In the genomic region with DNA sequence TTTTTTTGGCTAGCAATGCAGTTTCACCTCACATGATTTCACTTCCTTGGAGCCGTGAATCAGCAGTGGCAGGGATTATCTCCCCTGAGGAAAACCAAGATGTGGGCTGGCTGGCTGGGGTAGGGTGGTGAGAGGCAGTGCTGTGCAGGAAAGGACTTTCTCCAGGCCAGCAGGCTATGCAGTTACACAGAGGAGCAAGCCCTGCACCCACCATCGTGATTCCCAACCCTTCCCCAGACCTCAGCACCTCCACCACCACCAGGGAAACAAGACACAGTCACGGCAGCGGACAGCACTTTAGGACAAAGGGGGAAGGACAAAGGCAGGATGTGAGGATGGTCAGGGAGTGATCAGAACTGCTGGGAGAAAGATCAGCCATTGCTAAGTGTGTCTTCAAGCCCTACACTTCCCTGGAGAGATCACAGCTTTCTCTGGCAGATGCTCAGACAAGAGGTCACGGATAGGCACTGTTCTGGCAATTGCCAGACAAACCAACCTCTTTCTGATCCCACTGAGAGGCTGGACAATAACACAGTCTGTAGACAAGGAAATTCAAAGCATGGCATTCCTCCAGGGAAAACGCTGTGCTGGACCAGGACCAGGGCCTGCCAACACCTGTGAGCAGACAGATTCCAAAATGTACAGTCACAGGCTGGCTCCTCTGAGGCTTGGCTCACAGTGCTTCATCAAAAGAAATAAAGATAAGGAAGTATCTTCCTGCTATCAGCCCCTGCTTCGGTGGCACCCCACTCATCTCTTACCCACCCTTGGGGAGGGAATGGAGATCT, we compare ENCODE assay signal across 11 cellular contexts.
A peak's percentile ranks its signal among the peaks of the same experiment; 100 is the strongest.
DNase-seq lines count a peak whose midpoint lies in the region; FAIRE-seq and TF ChIP-seq lines count a peak whose summit lies in the region.
"Had no signal": no experiment of that assay in that cellular context is flagged by ENCODE, and none has a peak within 500 bp of the region (broad histone marks: within the 10 kb centered on the region; RNA-seq: fewer than 3 reads in every experiment).

No MANE protein-coding gene starts in this region.

- no peak overlapping the region for H2BK5ac ChIP-seq in neuronal stem cell (ENCODE audit: low read length)

- H3K4me1 ChIP-seq in fibroblast of lung (ENCODE audit: control insufficient read depth, extremely low read depth, insufficient read depth, low read length) (peaks cover 9% of the 10 kb centered on the region), neuronal stem cell (ENCODE audit: control insufficient read depth in 2 of 2, insufficient read depth in 1 of 2, low read depth in 1 of 2, low read length in 2 of 2) (peaks cover 3 to 6% of the 10 kb centered on the region in 2 donors), colonic mucosa (no peaks in the 10 kb centered on the region), kidney (ENCODE audit: control insufficient read depth in 1 of 2, insufficient read depth in 1 of 2, low read depth in 1 of 2, low read length in 2 of 2) (no peaks in the 10 kb centered on the region)
- H3K4me1 ChIP-seq: adrenal gland had no signal

- CTCF ChIA-PET in RWPE1 (lab: Yijun Ruan, JAX), result no interaction called here

- H3K4me1 Mint-ChIP-seq in T-helper 2 cell treated with Interferon-gamma antibody and Interleukin-4, amounts not matched to agents 5 μg/mL and 100 μg/mL, for 36 hours (ENCODE audit: low read depth), result no peaks in the 10 kb centered on the region

- H3K4ac ChIP-seq in neuronal stem cell (ENCODE audit: low read length), result no peak overlapping the region

- no peaks in the 10 kb centered on the region for H3K27me3 Mint-ChIP-seq in T-helper 2 cell treated with Interferon-gamma antibody and Interleukin-4, amounts not matched to agents 5 μg/mL and 100 μg/mL, for 36 hours (ENCODE audit: low read depth)

- H3K18ac ChIP-seq in neuronal stem cell (ENCODE audit: low read length), result peak overlapping the region; percentile 78

- intact Hi-C loops in colonic mucosa (cut with DNase I) (loop anchor here (10.0 kb wide), 1 partner anchor 123 kb away; no protein-coding TSS in a partner anchor), kidney (cut with DNase I) (no loop called here)

- POLR2A ChIA-PET in RWPE1 (lab: Yijun Ruan, JAX; ENCODE audit: low non-redundant PET), result no interaction called here

- H3K4me2 ChIP-seq in fibroblast of lung (ENCODE audit: extremely low read depth, insufficient read depth, low read length) (no peak overlapping the region), neuronal stem cell (ENCODE audit: insufficient read depth, low read length, poor library complexity, severe bottlenecking) (no peak overlapping the region)

- H3K36me3 Mint-ChIP-seq in T-helper 2 cell treated with Interferon-gamma antibody and Interleukin-4, amounts not matched to agents 5 μg/mL and 100 μg/mL, for 36 hours (ENCODE audit: low read depth), result no peaks in the 10 kb centered on the region

- H3K79me2 ChIP-seq in fibroblast of lung (ENCODE audit: control insufficient read depth, insufficient read depth, low read length), result no peaks in the 10 kb centered on the region

- no peaks in the 10 kb centered on the region for H3K9me3 Mint-ChIP-seq in T-helper 2 cell treated with Interferon-gamma antibody and Interleukin-4, amounts not matched to agents 5 μg/mL and 100 μg/mL, for 36 hours

- no peak for TF ChIP-seq CTCF in RWPE1 (conservative IDR thresholded peaks at IDR 0.05; ENCODE audit: low read depth)
- no peak for TF ChIP-seq CTCF in fibroblast of lung (conservative IDR thresholded peaks at IDR 0.05 in 1 of 2, IDR thresholded peaks at IDR 0.05 in 1 of 2; ENCODE audit: low read depth in 1 of 2, low read length in 2 of 2)
- TF ChIP-seq CTCF in colonic mucosa (IDR thresholded peaks at IDR 0.05), result no peak
- TF ChIP-seq CTCF in kidney (IDR thresholded peaks at IDR 0.05; ENCODE audit: borderline replicate concordance, extremely low read depth, insufficient read depth), result no peak

- no peak overlapping the region for H2BK120ac ChIP-seq in neuronal stem cell (ENCODE audit: low read depth, low read length)

- DNase-seq in G401 (ENCODE audit: low spot score), result peak; percentile 71
- peak; percentile 37 for DNase-seq in RWPE1 (ENCODE audit: low spot score)
- DNase-seq in fibroblast of lung (ENCODE audit: low read depth in 2 of 2), result peak; percentile 37 to 82
- DNase-seq in neuronal stem cell (ENCODE audit: low spot score), result no peak
- DNase-seq in colonic mucosa, result no peak
- no peak for DNase-seq in kidney
- no peak for DNase-seq in T-helper 2 cell treated with Interferon-gamma antibody and Interleukin-4, amounts not matched to agents 5 μg/mL and 100 μg/mL, for 36 hours (ENCODE audit: low spot score)
- DNase-seq in erythroblast (lab: John Stamatoyannopoulos, UW), result no peak
- DNase-seq: activated CD8-positive, alpha-beta memory T cell treated with anti-CD3 and anti-CD28 coated beads for 24 hours had no signal

- H2BK15ac ChIP-seq in neuronal stem cell (ENCODE audit: low read length), result no peak overlapping the region

- H3K9ac ChIP-seq in fibroblast of lung (ENCODE audit: insufficient read depth, low read length), result no peak overlapping the region
- peak overlapping the region; percentile 27 for H3K9ac ChIP-seq in neuronal stem cell (ENCODE audit: low read depth, low read length, poor library complexity)
- no peak overlapping the region for H3K9ac ChIP-seq in colonic mucosa (ENCODE audit: low read depth in 2 of 2, low read length in 2 of 2)
- H3K9ac ChIP-seq in kidney (ENCODE audit: low read length in 2 of 2), result no peak overlapping the region

- no peak for TF ChIP-seq POLR2A in erythroblast (IDR thresholded peaks at IDR 0.05; ENCODE audit: low read length)

- H4K20me1 ChIP-seq in fibroblast of lung (ENCODE audit: control insufficient read depth, extremely low read depth, insufficient read depth, low read length), result no peaks in the 10 kb centered on the region

- no CpG with 5 or more reads among the region's 7 CpGs for whole genome bisulfite sequencing in neuronal stem cell (ENCODE audit: extremely low coverage in 2 of 2, insufficient read length in 2 of 2, insufficient replicate concordance in 1 of 2), 2 donors

- H4K8ac ChIP-seq in neuronal stem cell (ENCODE audit: low read depth, low read length), result no peak overlapping the region

- no peak overlapping the region for H2AK5ac ChIP-seq in neuronal stem cell (ENCODE audit: low read depth, low read length)

- no peak for FAIRE-seq in kidney (lab: Jason Lieb, UNC)

- H2AFZ ChIP-seq in fibroblast of lung (ENCODE audit: low read length), result no peak overlapping the region
- H2AFZ ChIP-seq in neuronal stem cell (ENCODE audit: low read length), result peak overlapping the region; percentile 28

- H2BK12ac ChIP-seq in neuronal stem cell (ENCODE audit: low read length), result no peak overlapping the region

- H3K27ac ChIP-seq in RWPE1 (peak overlapping the region; percentile 78), fibroblast of lung (ENCODE audit: insufficient read depth, low read length) (no peak overlapping the region), neuronal stem cell (replicated peaks; ENCODE audit: low read length) (no peak overlapping the region), colonic mucosa (no peak overlapping the region), kidney (ENCODE audit: low read depth in 2 of 2, low read length in 2 of 2) (no peak overlapping the region)
- H3K27ac ChIP-seq: adrenal gland had no signal

- in situ Hi-C loops in G401 (cut with HindIII; ENCODE audit: low sequenced_read_pairs), result no loop called here

- no peak overlapping the region for H4K91ac ChIP-seq in neuronal stem cell (ENCODE audit: low read depth, low read length, poor library complexity)

- H3K27me3 ChIP-seq in fibroblast of lung (ENCODE audit: control insufficient read depth, insufficient read depth, low read length) (no peaks in the 10 kb centered on the region), neuronal stem cell (ENCODE audit: control insufficient read depth in 3 of 3, insufficient read depth in 3 of 3, low read depth in 1 of 3, low read length in 3 of 3) (no peaks in the 10 kb centered on the region), colonic mucosa (no peaks in the 10 kb centered on the region)
- H3K27me3 ChIP-seq: adrenal gland, esophagus muscularis mucosa had no signal

- H3K9me3 ChIP-seq in fibroblast of lung (ENCODE audit: control insufficient read depth, insufficient read depth, low read depth, low read length) (no peaks in the 10 kb centered on the region), neuronal stem cell (replicated peaks in 1 of 2; ENCODE audit: control insufficient read depth in 2 of 2, insufficient read depth in 1 of 2, low read depth in 1 of 2, low read length in 2 of 2) (peaks cover 0 to 6% of the 10 kb centered on the region in 2 donors), colonic mucosa (no peaks in the 10 kb centered on the region), kidney (ENCODE audit: control insufficient read depth in 1 of 2, low read length in 2 of 2) (no peaks in the 10 kb centered on the region)
- H3K9me3 ChIP-seq: adrenal gland had no signal

- H3K36me3 ChIP-seq in fibroblast of lung (ENCODE audit: control insufficient read depth, insufficient read depth, low read length) (no peaks in the 10 kb centered on the region), neuronal stem cell (replicated peaks in 1 of 2; ENCODE audit: control insufficient read depth in 2 of 2, insufficient read depth in 2 of 2, low read length in 2 of 2) (no peaks in the 10 kb centered on the region), colonic mucosa (no peaks in the 10 kb centered on the region), kidney (ENCODE audit: control insufficient read depth in 1 of 2, insufficient read depth in 2 of 2, low read length in 2 of 2) (no peaks in the 10 kb centered on the region)
- H3K36me3 ChIP-seq: adrenal gland, esophagus muscularis mucosa had no signal

- no peak overlapping the region for H3K27ac Mint-ChIP-seq in T-helper 2 cell treated with Interferon-gamma antibody and Interleukin-4, amounts not matched to agents 5 μg/mL and 100 μg/mL, for 36 hours

- H3K4me3 Mint-ChIP-seq in T-helper 2 cell treated with Interferon-gamma antibody and Interleukin-4, amounts not matched to agents 5 μg/mL and 100 μg/mL, for 36 hours, result no peak overlapping the region

- no peak overlapping the region for H3K14ac ChIP-seq in neuronal stem cell (ENCODE audit: low read length)

- H3K23ac ChIP-seq in neuronal stem cell (ENCODE audit: low read depth, low read length, poor library complexity), result no peak overlapping the region

- H3K79me1 ChIP-seq in neuronal stem cell (ENCODE audit: low read depth, low read length), result no peaks in the 10 kb centered on the region

- no peak overlapping the region for H3K4me3 ChIP-seq in fibroblast of lung (replicated peaks in 1 of 4; ENCODE audit: control extremely low read depth in 1 of 4, insufficient read depth in 1 of 4, low read depth in 3 of 4, low read length in 4 of 4)
- peak overlapping the region in 1 of 2 donors; percentile 19 for H3K4me3 ChIP-seq in neuronal stem cell (ENCODE audit: low read length in 2 of 2)
- H3K4me3 ChIP-seq in colonic mucosa, result no peak overlapping the region
- H3K4me3 ChIP-seq in kidney (ENCODE audit: low read length in 2 of 2), result no peak overlapping the region
- H3K4me3 ChIP-seq: adrenal gland, esophagus muscularis mucosa had no signal

Comparison
In these comparisons a context has a peak if more than half of its experiments do, and no peak if none do; other contexts are left out.
1. DNase-seq: peak in G401 (single experiment), RWPE1 (single experiment) and fibroblast of lung (2 of 2); none in neuronal stem cell (single experiment), colonic mucosa (single experiment), kidney (single experiment), T-helper 2 cell treated with Interferon-gamma antibody and Interleukin-4, amounts not matched to agents 5 μg/mL and 100 μg/mL, for 36 hours (single experiment) and erythroblast (0 of 2).